ENCODE assay signal across 27 cellular contexts in genomic region chr15:58380280-58380945, GRCh38. TPM values are rescaled to one million over a fixed set of nuclear protein-coding genes. Genes with fewer than 3 reads are reported as not detected.
DNase-seq lines count a peak whose midpoint lies in the region; ATAC-seq, FAIRE-seq and TF ChIP-seq lines count a peak whose summit lies in the region.
"Had no signal": no experiment of that assay in that cellular context is flagged by ENCODE, and none has a peak within 500 bp of the region (broad histone marks: within the 10 kb centered on the region; RNA-seq: fewer than 3 reads in every experiment).

No MANE protein-coding gene starts in this region.

- FAIRE-seq in GM12878 (lab: Jason Lieb, UNC) (no peak), D721Med (lab: Jason Lieb, UNC) (no peak)
- FAIRE-seq: GM12891, H54, HepG2 had no signal

- no peaks in the 10 kb centered on the region for H4K20me1 ChIP-seq in GM12878 (ENCODE audit: control insufficient read depth, insufficient read depth)

- H3K4me2 ChIP-seq in GM12878 (ENCODE audit: control insufficient read depth, insufficient read depth) = no peak overlapping the region
- H3K4me2 ChIP-seq: KMS-11, PC-9 had no signal

- H3K36me3 ChIP-seq in GM12878 (ENCODE audit: control insufficient read depth in 2 of 2, insufficient read depth in 2 of 2, low read length in 1 of 2) = no peaks in the 10 kb centered on the region
- H3K36me3 ChIP-seq in thyroid gland = no peaks in the 10 kb centered on the region
- H3K36me3 ChIP-seq: BE2C had no signal

- SMC1A ChIA-PET in GM12878 (lab: Charles Lee; ENCODE audit: uncharacterized antibody, unreplicated experiment) = interaction anchor here (1.0 to 1.3 kb wide), 2 partner anchors 10 to 390 kb away, joined by 3 read pairs; partner anchors contain the start of gene MINDY2

- POLR2A ChIA-PET in GM12878 (lab: Charles Lee) = interaction anchor here (0.6 kb wide), 2 partner anchors 14 to 141 kb away, joined by 3 to 5 read pairs; no protein-coding TSS in a partner anchor

- H3K27me3 ChIP-seq in GM12878 (replicated peaks in 1 of 2; ENCODE audit: control insufficient read depth in 2 of 2, insufficient read depth in 2 of 2, low read length in 1 of 2) = no peaks in the 10 kb centered on the region
- H3K27me3 ChIP-seq in thyroid gland = no peaks in the 10 kb centered on the region
- H3K27me3 ChIP-seq: BE2C had no signal

- no peak overlapping the region for H3K4me3 Mint-ChIP-seq in activated CD4-positive, alpha-beta T cell treated with anti-CD3 and anti-CD28 coated beads, Interleukin-2, amount 10 ng/mL, durations not matched to agents 24 days and 14 days

- no peak for TF ChIP-seq RAD21 in GM12878 (IDR thresholded peaks at IDR 0.05; ENCODE audit: insufficient read depth, low read depth, low read length)

- BruUV-seq in GM12878 (replicated peaks; lab: Mats Ljungman, UMichigan) = no TSS peak

- no peak for TF ChIP-seq EP300 in GM12878 (IDR thresholded peaks at IDR 0.05; ENCODE audit: borderline replicate concordance in 1 of 2, control insufficient read depth in 1 of 2, low read depth in 2 of 2, low read length in 2 of 2)

- RAD21 ChIA-PET in GM12878 (lab: Charles Lee; ENCODE audit: unreplicated experiment) = interaction anchor here (1.0 kb wide), 1 partner anchor 9 kb away, joined by 3 read pairs; no protein-coding TSS in a partner anchor

- no peak for TF ChIP-seq CTCF in GM12878 (IDR thresholded peaks at IDR 0.05 in 2 of 3, conservative IDR thresholded peaks at IDR 0.05 in 1 of 3; ENCODE audit: control insufficient read depth in 2 of 3, extremely low read depth in 1 of 3, insufficient read depth in 1 of 3, low read depth in 3 of 3, low read length in 3 of 3)
- TF ChIP-seq CTCF in fibroblast of the aortic adventitia (IDR thresholded peaks at IDR 0.05; ENCODE audit: insufficient read depth, low read length) = no peak
- TF ChIP-seq CTCF in thyroid gland (IDR thresholded peaks at IDR 0.05) = no peak
- TF ChIP-seq CTCF in D721Med (IDR thresholded peaks at IDR 0.05; ENCODE audit: insufficient read depth, missing control alignments) = no peak

- H3K9ac ChIP-seq in GM12878 (ENCODE audit: control insufficient read depth, insufficient read depth, low read length) = no peak overlapping the region
- H3K9ac ChIP-seq: KMS-11 had no signal

- peak overlapping the region; percentile 38; the same call in 1 of the 2 replicates for H2AFZ ChIP-seq in GM12878 (ENCODE audit: control insufficient read depth, low read depth, low read length)
- H2AFZ ChIP-seq: PC-9 had no signal

- H3K4me3 ChIP-seq in GM12878 (no peak overlapping the region), fibroblast of the aortic adventitia (ENCODE audit: low read depth, low read length) (no peak overlapping the region), thyroid gland (replicated peaks in 1 of 3) (no peak overlapping the region)
- H3K4me3 ChIP-seq: PC-9, SK-N-MC had no signal

- DNase-seq in NCI-H446 (lab: John Stamatoyannopoulos, UW) = peak; percentile 30 to 56
- no peak for DNase-seq in GM12878 (ENCODE audit: low read depth, low spot score)
- DNase-seq in fibroblast of the aortic adventitia (ENCODE audit: low read depth) = peak; percentile 49
- DNase-seq in thyroid gland = peak; percentile 49 to 58
- DNase-seq in activated CD4-positive, alpha-beta T cell treated with anti-CD3 and anti-CD28 coated beads, Interleukin-2, amount 10 ng/mL, durations not matched to agents 24 days and 14 days = no peak
- no peak for DNase-seq in NCI-H526 treated with DMSO at 0.1 percent for 48 hours (lab: John Stamatoyannopoulos, UW)
- DNase-seq in D721Med (ENCODE audit: insufficient read length, low spot score) = no peak
- DNase-seq: BE2C, COR-L47, DMS 273 treated with DMSO at 0.1 percent for 48 hours, DMS79 treated with DMSO at 0.1 percent for 48 hours, NCI-H1092 treated with DMSO at 0.1 percent for 48 hours, NCI-H1436 treated with DMSO at 0.1 percent for 48 hours, NCI-H1930, NCI-H2227 treated with DMSO at 0.1 percent for 48 hours, NCI-H524, PC-9, RPMI8226, SHP77 treated with DMSO at 0.1 percent for 48 hours had no signal

- no peak for ATAC-seq in GM12878
- ATAC-seq: HepG2 had no signal

- no peaks in the 10 kb centered on the region for H3K27me3 Mint-ChIP-seq in activated CD4-positive, alpha-beta T cell treated with anti-CD3 and anti-CD28 coated beads, Interleukin-2, amount 10 ng/mL, durations not matched to agents 24 days and 14 days

- TF ChIP-seq POLR2A in GM12878 (IDR thresholded peaks at IDR 0.05; ENCODE audit: low read depth, low read length) (no peak), thyroid gland (IDR thresholded peaks at IDR 0.05) (no peak)

- WGBS in GM12878 (ENCODE audit: insufficient coverage, insufficient replicate concordance, low lambda C conversion rate, missing lambda C conversion rate) = 8% methylated on average over 4 of the region's 4 CpGs
- WGBS in thyroid gland, 2 donors = 66 to 70% methylated on average over 4 of the region's 4 CpGs

- H3K9me3 ChIP-seq in GM12878 (replicated peaks; ENCODE audit: control insufficient read depth, insufficient read depth, low read length) = peaks cover 3% of the 10 kb centered on the region
- no peaks in the 10 kb centered on the region for H3K9me3 ChIP-seq in thyroid gland
- H3K9me3 ChIP-seq: BE2C had no signal

- H3K79me2 ChIP-seq in GM12878 (ENCODE audit: control insufficient read depth, insufficient read depth, low read length) = no peaks in the 10 kb centered on the region

- H3K4me1 ChIP-seq in GM12878 (ENCODE audit: control insufficient read depth, insufficient read depth, low read length) (no peaks in the 10 kb centered on the region), thyroid gland (peaks cover 9 to 38% of the 10 kb centered on the region in 2 donors)
- H3K4me1 ChIP-seq: BE2C had no signal

- peaks cover 2% of the 10 kb centered on the region for H3K36me3 Mint-ChIP-seq in activated CD4-positive, alpha-beta T cell treated with anti-CD3 and anti-CD28 coated beads, Interleukin-2, amount 10 ng/mL, durations not matched to agents 24 days and 14 days (ENCODE audit: low read depth)

- CTCF ChIA-PET in GM12878 (lab: Yijun Ruan, JAX) = interaction anchor here (1.0 kb wide), 1 partner anchor 104 kb away, joined by 3 read pairs; no protein-coding TSS in a partner anchor

- intact Hi-C loops in GM12878 (cut with micrococcal nuclease; ENCODE audit: unreplicated experiment) = no loop called here
- intact Hi-C loops in thyroid gland (cut with DNase I) = no loop called here
- intact Hi-C loops in activated CD4-positive, alpha-beta T cell treated with anti-CD3 and anti-CD28 coated beads, Interleukin-2, amount 10 ng/mL, durations not matched to agents 24 days and 14 days (cut with micrococcal nuclease) = no loop called here

- peaks cover 13% of the 10 kb centered on the region for H3K9me3 Mint-ChIP-seq in activated CD4-positive, alpha-beta T cell treated with anti-CD3 and anti-CD28 coated beads, Interleukin-2, amount 10 ng/mL, durations not matched to agents 24 days and 14 days

- H3K27ac ChIP-seq in GM12878 (ENCODE audit: control insufficient read depth, insufficient read depth) (no peak overlapping the region), thyroid gland (no peak overlapping the region)
- H3K27ac ChIP-seq: HL-60, KMS-11, PC-9, SK-N-MC had no signal

- peaks cover 19% of the 10 kb centered on the region for H3K4me1 Mint-ChIP-seq in activated CD4-positive, alpha-beta T cell treated with anti-CD3 and anti-CD28 coated beads, Interleukin-2, amount 10 ng/mL, durations not matched to agents 24 days and 14 days

- H3K27ac Mint-ChIP-seq in activated CD4-positive, alpha-beta T cell treated with anti-CD3 and anti-CD28 coated beads, Interleukin-2, amount 10 ng/mL, durations not matched to agents 24 days and 14 days = no peak overlapping the region

- in situ Hi-C loops in GM12878 (cut with MboI) = no loop called here

TF ChIP-seq in GM12878, 131 proteins besides CTCF, POLR2A, EP300 and RAD21:
- TF ChIP-seq BCL3 (IDR thresholded peaks at IDR 0.05; ENCODE audit: borderline replicate concordance, insufficient read depth, low read depth, low read length, poor library complexity, severe bottlenecking) = no peak
- no peak for TF ChIP-seq ATF7 (IDR thresholded peaks at IDR 0.05; ENCODE audit: low read depth)
- TF ChIP-seq KDM1A (IDR thresholded peaks at IDR 0.05; ENCODE audit: borderline replicate concordance) = no peak
- TF ChIP-seq EED (IDR thresholded peaks at IDR 0.05; ENCODE audit: low read depth) = no peak

RNA-seq across cellular contexts. Expression of gene LIPC, which starts 51.4 kb away (rescaled TPM):
- 2.2 and 2.5 TPM in 2 replicates for total RNA-seq in GM12878 (2013; cell fraction: nucleolus; rRNA removed)
- total RNA-seq in GM12878 (2014; rRNA removed) (0.11 and 0.23 TPM in 2 replicates), GM12878 (2014; rRNA removed; fragmentation: Illumina TruSeq; extraction: Trizol) (0.28 and 0.31 TPM in 2 replicates), GM12878 (2021) (0.18 TPM in 1 of 2 replicates, not detected in the other), fibroblast of the aortic adventitia (ENCODE audit: low replicate concordance) (0.90 and 1.7 TPM in 2 replicates), thyroid gland (1 to 10 TPM in 3 of 4 donors, under 1 TPM in 1; 0.81 to 4.6 (median 1.8) TPM)
- polyA plus RNA-seq in GM12878 (2011; ENCODE audit: low read depth) = not detected
- polyA plus RNA-seq in GM12878 (2011; rRNA removed) (0.07 and 0.10 TPM in 2 replicates), GM12878 (2014; fragmentation: Illumina TruSeq; extraction: Trizol) (0.16 TPM in 1 of 2 replicates, not detected in the other), GM12878 (2014; fragmentation: Nextera tagmentation; extraction: Ambion mirVana) (under 1 TPM; 0.06 to 0.09 TPM), GM12878 (2014; rRNA removed) (0.14 and 0.18 TPM in 2 replicates), GM12878 (2016; fragmentation: Nextera tagmentation; extraction: Ambion mirVana) (under 1 TPM in 1 of 2 experiments, not detected in 1; 0.07 TPM)
- 0.18 and 0.21 TPM in 2 replicates for polyA plus RNA-seq in GM12878 (2011; cell fraction: cytosol; rRNA removed)
- 0.15 and 0.34 TPM in 2 replicates for polyA plus RNA-seq in GM12878 (2011; cell fraction: nucleus; rRNA removed)
- 0.15 and 0.24 TPM in 2 replicates for polyA plus RNA-seq in GM12878 (2012)
- 0.21 TPM in 1 of 2 replicates, not detected in the other for polyA minus RNA-seq in GM12878 (2011; rRNA and poly(A)+ RNA removed)
- not detected in 2 replicates for polyA minus RNA-seq in GM12878 (2011; cell fraction: cytosol; rRNA and poly(A)+ RNA removed)
- polyA minus RNA-seq in GM12878 (2011; cell fraction: nucleus; rRNA and poly(A)+ RNA removed) = 0.60 TPM in 1 of 2 replicates, not detected in the other
- total RNA-seq in activated CD4-positive, alpha-beta T cell treated with anti-CD3 and anti-CD28 coated beads, Interleukin-2, amount 10 ng/mL, durations not matched to agents 24 days and 14 days = 0.80 and 0.93 TPM in 2 replicates
- total RNA-seq: A673, HT-29, PC-9 had no signal

Comparison
In these comparisons a context has a peak if more than half of its experiments do, and no peak if none do; other contexts are left out.
1. DNase-seq: peak in NCI-H446 (2 of 2), fibroblast of the aortic adventitia (single experiment) and thyroid gland (2 of 2); none in GM12878 (single experiment), activated CD4-positive, alpha-beta T cell treated with anti-CD3 and anti-CD28 coated beads, Interleukin-2, amount 10 ng/mL, durations not matched to agents 24 days and 14 days (single experiment), NCI-H526 treated with DMSO at 0.1 percent for 48 hours (single experiment) and D721Med (single experiment).